10 cellular contexts compared by ENCODE assay signal in the genomic region with DNA sequence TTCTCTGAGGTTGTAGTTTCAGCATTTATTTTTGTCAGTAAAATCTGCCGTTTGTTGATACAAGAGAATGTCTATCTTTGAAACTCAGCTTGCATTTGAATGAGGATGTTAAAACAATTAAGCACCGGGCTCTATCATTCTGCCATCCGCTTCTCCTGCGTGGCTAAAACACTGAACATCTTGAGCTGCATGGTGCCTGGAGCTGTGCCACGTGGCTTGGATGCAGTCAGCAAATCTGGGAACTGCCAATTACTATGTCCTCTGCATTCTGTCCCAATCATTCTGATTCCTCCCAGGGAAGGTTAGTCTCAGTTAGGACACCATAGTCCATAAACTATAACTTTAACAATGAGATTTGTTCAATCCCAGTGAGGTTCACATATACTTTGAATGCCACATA.
"Had no signal": no experiment of that assay in that cellular context is flagged by ENCODE, and none has a peak within 500 bp of the region (broad histone marks: within the 10 kb centered on the region; RNA-seq: fewer than 3 reads in every experiment).

No MANE protein-coding gene starts in this region.

- H3K27me3 Mint-ChIP-seq: activated CD4-positive, alpha-beta T cell treated with anti-CD3 and anti-CD28 coated beads, Interleukin-2, amount 10 ng/mL, durations not matched to agents 7 days and 5 days; brain had no signal

- H3K9me3 ChIP-seq: adrenal gland had no signal

- H3K36me3 ChIP-seq: adrenal gland had no signal

- H3K4me3 ChIP-seq: adrenal gland had no signal

- H3K27me3 ChIP-seq: adrenal gland had no signal

- H3K9me3 Mint-ChIP-seq: activated CD4-positive, alpha-beta T cell treated with anti-CD3 and anti-CD28 coated beads, Interleukin-2, amount 10 ng/mL, durations not matched to agents 7 days and 5 days; brain; mesothelial cell of epicardium; neural crest cell had no signal

- H3K27ac Mint-ChIP-seq: activated CD4-positive, alpha-beta T cell treated with anti-CD3 and anti-CD28 coated beads, Interleukin-2, amount 10 ng/mL, durations not matched to agents 7 days and 5 days; mesothelial cell of epicardium had no signal

- H3K4me1 Mint-ChIP-seq: activated CD4-positive, alpha-beta T cell treated with anti-CD3 and anti-CD28 coated beads, Interleukin-2, amount 10 ng/mL, durations not matched to agents 7 days and 5 days; mesothelial cell of epicardium; neural crest cell had no signal

- H3K36me3 Mint-ChIP-seq: brain, mesothelial cell of epicardium had no signal

- H3K4me3 Mint-ChIP-seq: activated CD4-positive, alpha-beta T cell treated with anti-CD3 and anti-CD28 coated beads, Interleukin-2, amount 10 ng/mL, durations not matched to agents 7 days and 5 days; brain; mesothelial cell of epicardium; neural crest cell had no signal

- H3K4me1 ChIP-seq: adrenal gland had no signal

- H3K27ac ChIP-seq: adrenal gland had no signal

- DNase-seq: activated CD4-positive, alpha-beta T cell treated with anti-CD3 and anti-CD28 coated beads, Interleukin-2, amount 10 ng/mL, durations not matched to agents 7 days and 5 days; activated CD4-positive, CD25-positive, alpha-beta regulatory T cell; activated naive CD4-positive, alpha-beta T cell treated with anti-CD3 and anti-CD28 coated beads, Interleukin-2, amount 50 U/mL, for 16 hours; activated T-cell treated with anti-CD3 and anti-CD28 coated beads for 4 hours; adrenal gland; hippocampal formation; kidney glomerular epithelial cell had no signal
